Comparison of ENCODE assay signal across 12 cellular contexts in the genomic region with DNA sequence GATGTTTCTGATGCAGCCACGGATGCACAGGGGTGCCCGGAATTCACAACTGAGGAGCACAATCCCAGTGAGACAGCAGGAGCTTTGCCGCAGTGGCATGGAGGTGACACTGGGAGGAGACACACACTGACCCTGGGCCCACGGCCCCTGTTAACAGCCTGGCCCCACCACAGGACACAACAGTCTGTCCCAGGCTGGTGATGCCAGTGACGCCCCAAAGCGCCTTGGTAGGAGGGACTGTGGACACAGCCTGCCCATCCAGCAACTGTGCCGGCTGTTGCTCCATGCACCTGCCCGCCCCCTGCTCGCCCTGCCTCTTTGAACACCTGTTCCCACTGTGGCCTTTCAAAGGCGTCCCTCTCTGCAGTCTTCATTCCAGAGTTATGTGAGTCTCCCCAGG. TPM values are rescaled to one million over a fixed set of nuclear protein-coding genes. Genes with fewer than 3 reads are reported as not detected.
A peak's percentile ranks its signal among the peaks of the same experiment; 100 is the strongest.
DNase-seq lines count a peak whose midpoint lies in the region; ATAC-seq, FAIRE-seq and TF ChIP-seq lines count a peak whose summit lies in the region.
"Had no signal": no experiment of that assay in that cellular context is flagged by ENCODE, and none has a peak within 500 bp of the region (broad histone marks: within the 10 kb centered on the region; RNA-seq: fewer than 3 reads in every experiment).

No MANE protein-coding gene starts in this region.

- H2BK12ac ChIP-seq in H1 (ENCODE audit: low read depth, low read length) (no peak overlapping the region; the same call in 1 of the 2 replicates), neuronal stem cell (ENCODE audit: low read length) (no peak overlapping the region)

- dilution Hi-C loops in IMR-90 (cut with HindIII; ENCODE audit: low sequenced_read_pairs, unreplicated experiment) = no loop called here

- no peak overlapping the region for H3K14ac ChIP-seq in IMR-90 (replicated peaks; ENCODE audit: low read depth, low read length)
- H3K14ac ChIP-seq in H1 (ENCODE audit: insufficient read length) = no peak overlapping the region
- no peak overlapping the region for H3K14ac ChIP-seq in neuronal stem cell (ENCODE audit: low read length)

- TF ChIP-seq CTCF in GM10266 (IDR thresholded peaks at IDR 0.05; ENCODE audit: control insufficient read depth, insufficient read depth, low read depth, missing control alignments) = peak; percentile 63
- TF ChIP-seq CTCF in IMR-90 (conservative IDR thresholded peaks at IDR 0.05; ENCODE audit: low read depth, low read length) = no peak
- TF ChIP-seq CTCF in H1 (IDR thresholded peaks at IDR 0.05; ENCODE audit: control extremely low read depth in 1 of 3, insufficient read depth in 1 of 3, low read depth in 1 of 3, low read length in 3 of 3) = peak; percentile 51 to 72 (median 70)

- H2AK9ac ChIP-seq in IMR-90 (replicated peaks; ENCODE audit: low read depth, low read length, poor library complexity) = peak overlapping the region; percentile 37

- H3K23ac ChIP-seq in IMR-90 (ENCODE audit: low read depth, low read length) (no peak overlapping the region), H1 (ENCODE audit: insufficient read length) (no peak overlapping the region), neuronal stem cell (ENCODE audit: low read depth, low read length, poor library complexity) (no peak overlapping the region)

- H3K4ac ChIP-seq in IMR-90 (ENCODE audit: low read depth, low read length) = no peak overlapping the region
- H3K4ac ChIP-seq in H1 (replicated peaks; ENCODE audit: insufficient read length, low read depth, low read length) = no peak overlapping the region
- no peak overlapping the region for H3K4ac ChIP-seq in neuronal stem cell (ENCODE audit: low read length)

- WGBS in IMR-90 (ENCODE audit: extremely low coverage in 2 of 2, insufficient read length in 1 of 2), 2 experiments = 88% methylated on average over 6 of the region's 10 CpGs; no CpG with 5 or more reads in 1 of the 2 experiments
- 83% methylated on average over 7 of the region's 10 CpGs; no CpG with 5 or more reads in 1 of the 2 experiments for WGBS in H1 (ENCODE audit: extremely low coverage in 1 of 2, insufficient coverage in 1 of 2, insufficient read length in 1 of 2, insufficient replicate concordance in 2 of 2, low coverage in 1 of 2, low lambda C conversion rate in 2 of 2, missing lambda C conversion rate in 1 of 2), 2 experiments
- WGBS in neuronal stem cell (ENCODE audit: extremely low coverage in 2 of 2, insufficient read length in 2 of 2, insufficient replicate concordance in 1 of 2), 2 donors = no CpG with 5 or more reads among the region's 10 CpGs

- H3K56ac ChIP-seq in IMR-90 (ENCODE audit: extremely low read depth, insufficient read depth, low read length) (no peak overlapping the region), H1 (replicated peaks; ENCODE audit: insufficient read length, low read depth, low read length) (no peak overlapping the region)

- intact Hi-C loops in IMR-90 (cut with micrococcal nuclease) = no loop called here

- H3K9me1 ChIP-seq in IMR-90 (ENCODE audit: insufficient read depth, low read length) = no peaks in the 10 kb centered on the region

- BruUV-seq in IMR-90 (replicated peaks; lab: Mats Ljungman, UMichigan) = no TSS peak

- no peaks in the 10 kb centered on the region for H3K79me2 ChIP-seq in H1 (ENCODE audit: control insufficient read depth in 1 of 2, insufficient read depth in 2 of 2, low read length in 2 of 2)

- no peaks in the 10 kb centered on the region for H3K9me3 ChIP-seq in IMR-90 (ENCODE audit: control insufficient read depth, insufficient read depth, low read length)
- H3K9me3 ChIP-seq in H1 (ENCODE audit: insufficient read depth in 2 of 2, low read depth in 1 of 2, low read length in 1 of 2) = 0 out of 4 replicates have a peak, but pooled peaks cover 0 to 3% of the 10 kb centered on the region in 2 experiments
- no peaks in the 10 kb centered on the region for H3K9me3 ChIP-seq in neuronal stem cell (replicated peaks in 1 of 2; ENCODE audit: control insufficient read depth in 2 of 2, insufficient read depth in 1 of 2, low read depth in 1 of 2, low read length in 2 of 2)
- H3K9me3 ChIP-seq: esophagus muscularis mucosa had no signal

- H2BK20ac ChIP-seq in IMR-90 (ENCODE audit: low read depth, low read length) (no peak overlapping the region), H1 (ENCODE audit: low read length) (no peak overlapping the region)

- H2BK15ac ChIP-seq in IMR-90 (ENCODE audit: low read depth, low read length) (no peak overlapping the region), H1 (ENCODE audit: low read length) (no peak overlapping the region), neuronal stem cell (ENCODE audit: low read length) (no peak overlapping the region)

- H3K18ac ChIP-seq in IMR-90 (ENCODE audit: low read depth, low read length) (no peak overlapping the region), H1 (ENCODE audit: extremely low read depth, low read length) (no peak overlapping the region), neuronal stem cell (ENCODE audit: low read length) (no peak overlapping the region)

- H2BK5ac ChIP-seq in IMR-90 (ENCODE audit: low read depth, low read length, poor library complexity, severe bottlenecking) (no peak overlapping the region), H1 (ENCODE audit: low read depth, low read length) (no peak overlapping the region), neuronal stem cell (ENCODE audit: low read length) (no peak overlapping the region)

- no peak overlapping the region for H4K5ac ChIP-seq in IMR-90 (ENCODE audit: low read depth, low read length)
- no peak overlapping the region for H4K5ac ChIP-seq in H1 (ENCODE audit: insufficient read length, low read depth, low read length)

- H4K20me1 ChIP-seq in IMR-90 (ENCODE audit: insufficient read depth, low read length) (no peaks in the 10 kb centered on the region), H1 (replicated peaks in 1 of 2; ENCODE audit: control insufficient read depth in 1 of 2, insufficient read depth in 2 of 2, low read length in 2 of 2) (no peaks in the 10 kb centered on the region)

- no peak for ATAC-seq in IMR-90 (ENCODE audit: low read depth)
- no peak for ATAC-seq in GM19035 (IDR thresholded peaks at IDR 0.05; ENCODE audit: unreplicated experiment)

- H3K27ac ChIP-seq in IMR-90 (ENCODE audit: insufficient read depth, low read length) (no peak overlapping the region), H1 (ENCODE audit: low read depth, low read length) (no peak overlapping the region), neuronal stem cell (replicated peaks; ENCODE audit: low read length) (no peak overlapping the region)
- H3K27ac ChIP-seq: esophagus muscularis mucosa had no signal

- no peaks in the 10 kb centered on the region for H3K36me3 ChIP-seq in IMR-90 (ENCODE audit: control insufficient read depth, insufficient read depth, low read length)
- no peaks in the 10 kb centered on the region for H3K36me3 ChIP-seq in H1 (ENCODE audit: control insufficient read depth in 2 of 4, insufficient read depth in 4 of 4, low read length in 3 of 4)
- no peaks in the 10 kb centered on the region for H3K36me3 ChIP-seq in neuronal stem cell (replicated peaks in 1 of 2; ENCODE audit: control insufficient read depth in 2 of 2, insufficient read depth in 2 of 2, low read length in 2 of 2)
- H3K36me3 ChIP-seq: esophagus muscularis mucosa had no signal

- TF ChIP-seq POLR2A in IMR-90 (IDR thresholded peaks at IDR 0.05; ENCODE audit: low read depth, low read length) = no peak
- TF ChIP-seq POLR2A in H1 (IDR thresholded peaks at IDR 0.05; ENCODE audit: control extremely low read depth in 1 of 2, low read depth in 2 of 2, low read length in 2 of 2) = no peak

- CTCF ChIA-PET in IMR-90 (lab: Yijun Ruan, JAX) = no interaction called here
- CTCF ChIA-PET in H1 (lab: Charles Lee; ENCODE audit: partially characterized antibody) = interaction anchor here (0.6 to 1.5 kb wide), 3 partner anchors 10 to 538 kb away, joined by 3 to 6 read pairs (median 4); no protein-coding TSS in a partner anchor

- H4K8ac ChIP-seq in IMR-90 (ENCODE audit: low read depth in 2 of 2, low read length in 2 of 2) (no peak overlapping the region), H1 (ENCODE audit: extremely low read depth, insufficient read depth, low read length) (no peak overlapping the region), neuronal stem cell (ENCODE audit: low read depth, low read length) (no peak overlapping the region)

- TF ChIP-seq RAD21 in IMR-90 (IDR thresholded peaks at IDR 0.05; ENCODE audit: low read length) = no peak
- peak; percentile 74 to 87 for TF ChIP-seq RAD21 in H1 (IDR thresholded peaks at IDR 0.05 in 1 of 2, conservative IDR thresholded peaks at IDR 0.05 in 1 of 2; ENCODE audit: low read depth in 2 of 2, low read length in 2 of 2)

- H3K27me3 ChIP-seq in IMR-90 (ENCODE audit: control insufficient read depth, insufficient read depth, low read length) (no peaks in the 10 kb centered on the region), H1 (replicated peaks in 1 of 4; ENCODE audit: control insufficient read depth in 3 of 4, extremely low read depth in 1 of 4, insufficient read depth in 3 of 4, low read length in 3 of 4) (no peaks in the 10 kb centered on the region), neuronal stem cell (ENCODE audit: control insufficient read depth in 3 of 3, insufficient read depth in 3 of 3, low read depth in 1 of 3, low read length in 3 of 3) (no peaks in the 10 kb centered on the region)
- H3K27me3 ChIP-seq: esophagus muscularis mucosa had no signal

- H2AK5ac ChIP-seq in IMR-90 (ENCODE audit: low read depth, low read length) (no peak overlapping the region), H1 (ENCODE audit: low read depth, low read length) (no peak overlapping the region), neuronal stem cell (ENCODE audit: low read depth, low read length) (no peak overlapping the region)

- H3K4me1 ChIP-seq in IMR-90 (ENCODE audit: control insufficient read depth, insufficient read depth, low read length) = no peaks in the 10 kb centered on the region
- no peaks in the 10 kb centered on the region for H3K4me1 ChIP-seq in H1 (replicated peaks in 1 of 4; ENCODE audit: control insufficient read depth in 3 of 4, insufficient read depth in 4 of 4, low read length in 3 of 4)
- peaks cover 0 to 2% of the 10 kb centered on the region in 2 donors for H3K4me1 ChIP-seq in neuronal stem cell (ENCODE audit: control insufficient read depth in 2 of 2, insufficient read depth in 1 of 2, low read depth in 1 of 2, low read length in 2 of 2)
- H3K4me1 ChIP-seq: esophagus muscularis mucosa had no signal

- no peak for DNase-seq in GM10266 (ENCODE audit: extremely low spot score)
- DNase-seq in IMR-90 = no peak
- no peak for DNase-seq in H1 (ENCODE audit: low read depth in 1 of 2, low spot score in 2 of 2)
- no peak for DNase-seq in neuronal stem cell (ENCODE audit: low spot score)
- no peak for DNase-seq in activated CD8-positive, alpha-beta memory T cell treated with anti-CD3 and anti-CD28 coated beads for 24 hours
- no peak for DNase-seq in DMS 273 treated with DMSO at 0.1 percent for 48 hours (lab: John Stamatoyannopoulos, UW)
- DNase-seq: GF-D8, MV-4-11, NCI-H446 treated with DMSO at 0.1 percent for 48 hours, retina had no signal

- in situ Hi-C loops in IMR-90 (cut with MboI; ENCODE audit: low sequenced_read_pairs) = no loop called here

- H3K4me3 ChIP-seq in IMR-90 (ENCODE audit: insufficient read depth, low read depth, low read length) = no peak overlapping the region
- no peak overlapping the region for H3K4me3 ChIP-seq in H1 (ENCODE audit: extremely low read depth in 1 of 4, insufficient read depth in 2 of 4, low read depth in 3 of 4, low read length in 4 of 4)
- peak overlapping the region in 1 of 2 donors; percentile 14 for H3K4me3 ChIP-seq in neuronal stem cell (ENCODE audit: low read length in 2 of 2)
- H3K4me3 ChIP-seq: esophagus muscularis mucosa had no signal

- H3K4me2 ChIP-seq in IMR-90 (ENCODE audit: low read depth, low read length) (no peak overlapping the region), H1 (ENCODE audit: insufficient read depth in 1 of 2, low read depth in 2 of 2, low read length in 2 of 2) (no peak overlapping the region), neuronal stem cell (ENCODE audit: insufficient read depth, low read length, poor library complexity, severe bottlenecking) (no peak overlapping the region)

- H3K79me1 ChIP-seq in IMR-90 (ENCODE audit: low read depth in 1 of 2, low read length in 2 of 2) = no peaks in the 10 kb centered on the region
- H3K79me1 ChIP-seq in H1 (ENCODE audit: low read depth, low read length) = no peaks in the 10 kb centered on the region
- H3K79me1 ChIP-seq in neuronal stem cell (ENCODE audit: low read depth, low read length) = no peaks in the 10 kb centered on the region

- H2BK120ac ChIP-seq in IMR-90 (ENCODE audit: low read depth, low read length) = no peak overlapping the region
- no peak overlapping the region for H2BK120ac ChIP-seq in H1 (replicated peaks; ENCODE audit: low read depth, low read length)
- H2BK120ac ChIP-seq in neuronal stem cell (ENCODE audit: low read depth, low read length) = no peak overlapping the region

- H3K23me2 ChIP-seq in H1 (ENCODE audit: low read depth, low read length) = no peaks in the 10 kb centered on the region

- H2AFZ ChIP-seq in IMR-90 (replicated peaks; ENCODE audit: low read length, poor library complexity) = no peak overlapping the region
- no peak overlapping the region for H2AFZ ChIP-seq in H1 (ENCODE audit: low read length)
- H2AFZ ChIP-seq in neuronal stem cell (ENCODE audit: low read length) = peak overlapping the region; percentile 33

- POLR2A ChIA-PET in IMR-90 (lab: Charles Lee; ENCODE audit: unreplicated experiment) (no interaction called here), H1 (lab: Charles Lee; ENCODE audit: partially characterized antibody) (no interaction called here)

- H3K9ac ChIP-seq in IMR-90 (ENCODE audit: low read depth, low read length) (no peak overlapping the region), H1 (replicated peaks in 1 of 4; ENCODE audit: extremely low read depth in 1 of 4, low read depth in 3 of 4, low read length in 3 of 4) (no peak overlapping the region), neuronal stem cell (ENCODE audit: low read depth, low read length, poor library complexity) (no peak overlapping the region)

- peak in 1 of 2 experiments; percentile 59; a peak in 1 of 3 replicates for TF ChIP-seq EP300 in H1 (IDR thresholded peaks at IDR 0.05; ENCODE audit: borderline replicate concordance in 1 of 2, low read depth in 2 of 2, low read length in 2 of 2)

- FAIRE-seq in H1 (lab: Jason Lieb, UNC) = no peak

- H4K91ac ChIP-seq in IMR-90 (ENCODE audit: insufficient read depth, low read depth, low read length) (no peak overlapping the region), H1 (replicated peaks; ENCODE audit: insufficient read length, low read length) (no peak overlapping the region), neuronal stem cell (ENCODE audit: low read depth, low read length, poor library complexity) (no peak overlapping the region)

RNA-seq across cellular contexts. Expression of a gene that starts 49.8 kb away (rescaled TPM):
- 69.0 and 98.6 TPM in 2 replicates for total RNA-seq in IMR-90 (2012; rRNA removed)
- polyA plus RNA-seq in IMR-90 (2012; rRNA removed) = 123 and 175 TPM in 2 replicates
- polyA plus RNA-seq in IMR-90 (2012; cell fraction: cytosol; rRNA removed) = 70.4 and 114 TPM in 2 replicates
- polyA plus RNA-seq in IMR-90 (2012; cell fraction: nucleus; rRNA removed; ENCODE audit: low replicate concordance) = 720 and 827 TPM in 2 replicates
- 19.5 and 23.0 TPM in 2 replicates for total RNA-seq in H1 (2021; fragmentation: NEBNext Ultra II Directional; extraction: Animal tissue kit (Norgen Biotek cat#: 25700))
- polyA plus RNA-seq in H1 (2011; rRNA removed) = 5.7 and 10.1 TPM in 2 replicates
- 8.9 TPM for polyA plus RNA-seq in H1 (2011; cell fraction: cytosol; rRNA removed)
- 19.0 TPM for polyA plus RNA-seq in H1 (2011; cell fraction: nucleus; rRNA removed)
- 9.4 to 16.4 TPM (median 12.4 TPM) in 4 replicates for polyA plus RNA-seq in H1 (2012, experiment 1 of 2)
- polyA plus RNA-seq in H1 (2012, experiment 2 of 2) = 4.0 TPM
- 9.9 TPM for polyA plus RNA-seq in H1 (2013, experiment 1 of 2)
- polyA plus RNA-seq in H1 (2013, experiment 2 of 2) = 10.1 TPM
- polyA minus RNA-seq in H1 (2011; rRNA and poly(A)+ RNA removed) = 19.2 and 29.7 TPM in 2 replicates
- 9.5 TPM for polyA minus RNA-seq in H1 (2011; cell fraction: cytosol; rRNA and poly(A)+ RNA removed)
- polyA minus RNA-seq in H1 (2011; cell fraction: nucleus; rRNA and poly(A)+ RNA removed) = 108 TPM
- polyA plus RNA-seq in neuronal stem cell (2013, experiment 1 of 2) = 12.9 TPM
- 13.2 TPM for polyA plus RNA-seq in neuronal stem cell (2013, experiment 2 of 2)
